In the genomic region with DNA sequence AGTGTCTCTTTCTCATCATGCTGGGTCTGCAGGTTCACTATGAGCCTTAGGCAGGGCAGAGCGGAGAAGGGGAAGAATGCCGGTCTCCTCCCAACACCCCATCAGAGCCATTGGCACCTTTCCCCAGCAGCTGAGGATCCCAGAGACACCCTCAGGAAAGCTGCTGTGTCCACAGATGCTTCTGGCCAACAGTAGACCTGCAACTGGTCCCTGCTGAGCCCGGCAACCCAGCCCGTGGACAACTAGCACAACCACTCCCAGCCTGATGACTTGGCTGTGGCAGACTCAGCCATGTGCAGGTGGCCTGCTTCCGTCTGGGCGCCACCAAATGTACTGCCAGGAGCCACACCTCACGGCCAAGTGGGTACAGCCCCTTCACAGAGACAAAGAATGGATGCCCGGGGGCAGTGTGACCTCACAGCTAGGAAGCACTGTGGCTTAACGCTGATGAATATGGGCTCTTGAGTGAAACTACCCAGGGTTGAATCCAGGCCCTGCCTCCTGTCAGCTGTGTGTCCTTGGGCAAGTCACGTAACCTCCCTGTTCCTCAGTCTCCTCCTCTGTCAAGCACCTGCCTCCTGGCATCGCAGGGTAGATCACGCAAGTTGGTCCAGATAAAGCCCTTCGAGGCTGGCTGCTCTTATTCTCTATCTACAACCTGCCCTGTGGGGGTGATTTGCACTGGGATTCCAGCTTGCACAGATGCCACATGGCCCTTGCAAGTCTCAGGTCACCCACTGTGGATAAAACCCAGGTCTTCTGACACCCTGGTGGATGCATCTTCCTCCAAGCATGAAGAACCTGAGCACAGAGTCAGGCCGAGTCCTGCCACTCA, we compare ENCODE assay signal across 17 cellular contexts.
"Had no signal": no experiment of that assay in that cellular context is flagged by ENCODE, and none has a peak within 500 bp of the region (broad histone marks: within the 10 kb centered on the region; RNA-seq: fewer than 3 reads in every experiment).

No MANE protein-coding gene starts in this region.

- H3K27ac ChIP-seq: body of pancreas, esophagus squamous epithelium, parathyroid adenoma, upper lobe of left lung had no signal

- ATAC-seq: activated naive CD4-positive, alpha-beta T cell treated with anti-CD3 and anti-CD28 coated beads, Interleukin-2, amount 50 U/mL, for 72 hours; body of pancreas; left lobe of liver; stimulated activated naive CD8-positive, alpha-beta T cell treated with anti-CD3 and anti-CD28 coated beads, Interleukin-15, Interleukin-2, amounts not matched to agents 100 U/mL and 50 U/mL, for 24 hours had no signal

- H3K4me1 ChIP-seq: body of pancreas, parathyroid adenoma, upper lobe of left lung had no signal

- H3K79me2 ChIP-seq: parathyroid adenoma had no signal

- H3K27me3 ChIP-seq: body of pancreas, esophagus squamous epithelium, upper lobe of left lung had no signal

- H3K4me3 ChIP-seq: body of pancreas, esophagus squamous epithelium, upper lobe of left lung had no signal

- H3K9me3 ChIP-seq: body of pancreas, esophagus squamous epithelium had no signal

- FAIRE-seq: TTC549 had no signal

- H3K9ac ChIP-seq: parathyroid adenoma had no signal

- DNase-seq: activated B cell treated with CpG ODN at 0.5 μM for 24 hours; activated CD4-positive, alpha-beta T cell treated with anti-CD3 and anti-CD28 coated beads, Interleukin-2, amount 10 ng/mL, durations not matched to agents 7 days and 5 days; activated effector memory CD4-positive, alpha-beta T cell treated with anti-CD3 and anti-CD28 coated beads, Interleukin-2, amount 50 U/mL, for 16 hours; activated T-cell treated with anti-CD3 and anti-CD28 coated beads, Interleukin-2, amount 50 U/mL, for 24 hours; amniotic stem cell; body of pancreas; dermis blood vessel endothelial cell; esophagus squamous epithelium; foreskin fibroblast; stimulated activated CD4-positive, alpha-beta T cell treated with anti-CD3 and anti-CD28 coated beads, Interleukin-4, amount 100 ng/mL, for 1 hour; stimulated activated CD8-positive, alpha-beta memory T cell treated with anti-CD3 and anti-CD28 coated beads, Interleukin-4, amount 100 ng/mL, for 48 hours; stimulated activated naive CD8-positive, alpha-beta T cell treated with anti-CD3 and anti-CD28 coated beads, Interleukin-15, Interleukin-2, amounts not matched to agents 100 U/mL and 50 U/mL, for 24 hours; upper lobe of left lung had no signal

- H2AFZ ChIP-seq: parathyroid adenoma had no signal

- H3K36me3 ChIP-seq: esophagus squamous epithelium, upper lobe of left lung had no signal
